Comparison of ENCODE assay signal across 19 cellular contexts in genomic region chr2:145066795-145067194, GRCh38.
DNase-seq lines count a peak whose midpoint lies in the region; ATAC-seq, FAIRE-seq and TF ChIP-seq lines count a peak whose summit lies in the region.
"Had no signal": no experiment of that assay in that cellular context is flagged by ENCODE, and none has a peak within 500 bp of the region (broad histone marks: within the 10 kb centered on the region; RNA-seq: fewer than 3 reads in every experiment).

No MANE protein-coding gene starts in this region.

- H3K9me3 ChIP-seq in colonic mucosa, result no peaks in the 10 kb centered on the region
- H3K9me3 ChIP-seq in kidney (ENCODE audit: control insufficient read depth in 1 of 2, low read length in 2 of 2), result no peaks in the 10 kb centered on the region
- H3K9me3 ChIP-seq: mucosa of descending colon had no signal

- no peaks in the 10 kb centered on the region for H3K4me1 ChIP-seq in colonic mucosa
- H3K4me1 ChIP-seq in kidney (ENCODE audit: control insufficient read depth in 1 of 2, insufficient read depth in 1 of 2, low read depth in 1 of 2, low read length in 2 of 2), result no peaks in the 10 kb centered on the region

- no peak for FAIRE-seq in kidney (lab: Jason Lieb, UNC)
- FAIRE-seq: A204.1, colon had no signal

- H3K36me3 ChIP-seq in colonic mucosa (no peaks in the 10 kb centered on the region), kidney (ENCODE audit: control insufficient read depth in 1 of 2, insufficient read depth in 2 of 2, low read length in 2 of 2) (no peaks in the 10 kb centered on the region)

- peak overlapping the region; percentile 6 for H3K27ac ChIP-seq in colonic mucosa
- peak overlapping the region; percentile 9 to 61 for H3K27ac ChIP-seq in kidney (ENCODE audit: low read depth in 2 of 2, low read length in 2 of 2)

- H3K4me3 ChIP-seq in colonic mucosa, result no peak overlapping the region
- H3K4me3 ChIP-seq in kidney (ENCODE audit: low read length in 2 of 2), result no peak overlapping the region
- H3K4me3 ChIP-seq: K562, mucosa of descending colon had no signal

- ATAC-seq in sciatic nerve (peak; percentile 92), HG03280 (IDR thresholded peaks at IDR 0.05; ENCODE audit: unreplicated experiment) (no peak)
- ATAC-seq: HCT116, K562, mucosa of descending colon had no signal

- peak; percentile 24 for DNase-seq in AG08395 (ENCODE audit: low spot score)
- DNase-seq in colonic mucosa, result no peak
- no peak for DNase-seq in kidney
- no peak for DNase-seq in sciatic nerve (ENCODE audit: low spot score)
- DNase-seq in NCI-H2029 (lab: John Stamatoyannopoulos, UW), result no peak
- DNase-seq in NCI-H187 (lab: John Stamatoyannopoulos, UW), result no peak
- no peak for DNase-seq in mucosa of gallbladder (ENCODE audit: low spot score)
- DNase-seq: activated CD4-positive, alpha-beta T cell treated with anti-CD3 and anti-CD28 coated beads, Interleukin-2, amount 10 ng/mL, durations not matched to agents 24 days and 14 days; activated effector memory CD4-positive, alpha-beta T cell treated with Interleukin-2 at 50 U/mL for 16 hours; DMS 273 treated with DMSO at 0.1 percent for 48 hours; NCI-H1930; stimulated activated CD4-positive, alpha-beta T cell treated with anti-CD3 and anti-CD28 coated beads, Interleukin-2, amount 100 ng/mL, for 24 hours; stimulated activated naive CD4-positive, alpha-beta T cell had no signal

- no peak for TF ChIP-seq CTCF in colonic mucosa (IDR thresholded peaks at IDR 0.05)
- no peak for TF ChIP-seq CTCF in kidney (IDR thresholded peaks at IDR 0.05; ENCODE audit: borderline replicate concordance, extremely low read depth, insufficient read depth)

- no peak overlapping the region for H3K9ac ChIP-seq in colonic mucosa (ENCODE audit: low read depth in 2 of 2, low read length in 2 of 2)
- no peak overlapping the region for H3K9ac ChIP-seq in kidney (ENCODE audit: low read length in 2 of 2)

- no peaks in the 10 kb centered on the region for H3K27me3 ChIP-seq in colonic mucosa

- intact Hi-C loops in colonic mucosa (cut with DNase I), result no loop called here
- intact Hi-C loops in kidney (cut with DNase I), result no loop called here
- intact Hi-C loops in sciatic nerve (cut with DNase I), result no loop called here
